9 cellular contexts compared by ENCODE assay signal in the genomic region with DNA sequence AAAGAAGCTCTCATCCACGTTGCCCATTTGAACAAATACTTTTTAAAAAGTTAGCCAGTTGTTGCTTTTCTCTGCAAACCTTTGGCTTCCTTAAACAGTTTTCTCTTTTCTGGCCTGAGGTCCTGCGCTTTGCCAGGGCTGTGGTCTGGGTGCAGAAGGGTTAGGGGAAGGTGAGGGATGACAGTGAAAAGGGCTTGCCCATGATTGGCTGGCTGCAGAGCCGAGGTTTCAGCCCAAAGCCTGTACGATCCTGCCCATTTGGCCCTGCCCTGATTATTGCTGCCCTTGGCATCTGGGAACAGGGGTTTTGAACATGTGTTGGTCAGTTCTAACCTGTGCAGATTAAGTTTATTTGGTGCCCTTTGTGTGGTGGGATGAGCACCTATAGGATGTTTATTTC. TPM values are rescaled to one million over a fixed set of nuclear protein-coding genes. Genes with fewer than 3 reads are reported as not detected.
DNase-seq lines count a peak whose midpoint lies in the region; ATAC-seq and TF ChIP-seq lines count a peak whose summit lies in the region.
"Had no signal": no experiment of that assay in that cellular context is flagged by ENCODE, and none has a peak within 500 bp of the region (broad histone marks: within the 10 kb centered on the region; RNA-seq: fewer than 3 reads in every experiment).

No MANE protein-coding gene starts in this region.

- DNase-seq in MCF 10A (ENCODE audit: unreplicated experiment) (no peak), breast epithelium (ENCODE audit: low spot score in 2 of 2) (no peak), SK-N-MC (ENCODE audit: low read depth, low spot score) (no peak), esophagus squamous epithelium (lab: John Stamatoyannopoulos, UW) (no peak), thoracic aorta (ENCODE audit: low spot score) (no peak), 8988T (no peak)
- no peak for DNase-seq in stimulated activated CD4-positive, alpha-beta T cell treated with anti-CD3 and anti-CD28 coated beads, Interleukin-4, amount 100 ng/mL, for 4 hours
- DNase-seq: NCI-H2227 treated with DMSO at 0.1 percent for 48 hours had no signal

- H3K27me3 Mint-ChIP-seq in MCF 10A (ENCODE audit: insufficient read depth, unreplicated experiment), result no peaks in the 10 kb centered on the region

- H3K4me3 ChIP-seq in breast epithelium (peak overlapping the region in 1 of 3 donors; percentile 77), SK-N-MC (peak overlapping the region; percentile 99), esophagus squamous epithelium (peak overlapping the region; percentile 67 to 97 (median 83)), thoracic aorta (peak overlapping the region; percentile 98)

- WGBS in esophagus squamous epithelium, 2 donors, result 15 to 33% methylated on average over 3 to 4 of the region's 4 CpGs

- peak overlapping the region; percentile 95 for H3K9ac ChIP-seq in SK-N-MC (ENCODE audit: insufficient read length)

- ATAC-seq in thoracic aorta (ENCODE audit: insufficient number of reproducible peaks, low FRiP score, low read depth) (no peak), GM19463 (IDR thresholded peaks at IDR 0.05; ENCODE audit: unreplicated experiment) (no peak)

- peak overlapping the region; percentile 93 for H3K4me3 Mint-ChIP-seq in MCF 10A (ENCODE audit: unreplicated experiment)

- BruUV-seq in MCF 10A (replicated peaks; lab: Mats Ljungman, UMichigan), result no TSS peak

- intact Hi-C loops in MCF 10A (cut with micrococcal nuclease) (no loop called here), breast epithelium (cut with DNase I; ENCODE audit: low total_unique reads) (no loop called here), esophagus squamous epithelium (cut with DNase I) (no loop called here)

- H3K4me1 ChIP-seq in breast epithelium, result no peaks in the 10 kb centered on the region
- H3K4me1 ChIP-seq in esophagus squamous epithelium, result peaks cover 17 to 31% (median 19%) of the 10 kb centered on the region in 3 donors
- H3K4me1 ChIP-seq in thoracic aorta (ENCODE audit: control insufficient read depth in 1 of 2, low read depth in 2 of 2), result peaks cover 7 to 15% of the 10 kb centered on the region in 2 donors

- H3K27me3 ChIP-seq in breast epithelium (no peaks in the 10 kb centered on the region), esophagus squamous epithelium (no peaks in the 10 kb centered on the region), thoracic aorta (replicated peaks; ENCODE audit: insufficient read depth) (no peaks in the 10 kb centered on the region)

- H3K4me1 Mint-ChIP-seq in MCF 10A (ENCODE audit: insufficient read depth, unreplicated experiment), result peaks cover 13% of the 10 kb centered on the region

- no peaks in the 10 kb centered on the region for H3K9me3 Mint-ChIP-seq in MCF 10A (ENCODE audit: unreplicated experiment)

- CTCF ChIA-PET in MCF 10A (lab: Yijun Ruan, JAX), result interaction anchor here (1.1 kb wide), 1 partner anchor 16 kb away, joined by 3 read pairs; no protein-coding TSS in a partner anchor

- H3K36me3 Mint-ChIP-seq in MCF 10A (ENCODE audit: insufficient read depth, unreplicated experiment), result peaks cover 13% of the 10 kb centered on the region

- H3K9me3 ChIP-seq in breast epithelium (no peaks in the 10 kb centered on the region), SK-N-MC (ENCODE audit: low read depth, low read length) (no peaks in the 10 kb centered on the region), esophagus squamous epithelium (no peaks in the 10 kb centered on the region), thoracic aorta (no peaks in the 10 kb centered on the region)

- TF ChIP-seq CTCF in MCF 10A (IDR thresholded peaks at IDR 0.05; ENCODE audit: unreplicated experiment) (no peak), breast epithelium (IDR thresholded peaks at IDR 0.05) (no peak), esophagus squamous epithelium (IDR thresholded peaks at IDR 0.05) (no peak), thoracic aorta (IDR thresholded peaks at IDR 0.05) (no peak)

- H3K27ac Mint-ChIP-seq in MCF 10A (ENCODE audit: low read depth, unreplicated experiment), result no peak overlapping the region

- H3K27ac ChIP-seq in breast epithelium, result no peak overlapping the region
- H3K27ac ChIP-seq in SK-N-MC, result no peak overlapping the region
- H3K27ac ChIP-seq in esophagus squamous epithelium, result peak overlapping the region; percentile 86 to 94 (median 89)
- H3K27ac ChIP-seq in thoracic aorta, result no peak overlapping the region

- POLR2A ChIA-PET in MCF 10A (lab: Yijun Ruan, JAX), result interaction anchor here (0.6 to 2.9 kb wide), 7 partner anchors 7 to 556 kb away, joined by 3 to 13 read pairs (median 4); no protein-coding TSS in a partner anchor

- H3K36me3 ChIP-seq in breast epithelium (no peaks in the 10 kb centered on the region), SK-N-MC (ENCODE audit: insufficient read depth, low read length) (peaks cover 33% of the 10 kb centered on the region), esophagus squamous epithelium (peaks cover 18 to 27% (median 19%) of the 10 kb centered on the region in 3 donors), thoracic aorta (no peaks in the 10 kb centered on the region)

- TF ChIP-seq POLR2A in breast epithelium (IDR thresholded peaks at IDR 0.05), result no peak
- peak in 1 of 4 donors; percentile 10 for TF ChIP-seq POLR2A in esophagus squamous epithelium (IDR thresholded peaks at IDR 0.05)

RNA-seq across cellular contexts. Expression of a gene that starts 1.5 kb away (rescaled TPM):
- total RNA-seq in MCF 10A (2022), result 40.4 and 56.2 TPM in 2 replicates
- total RNA-seq in breast epithelium, result 10 to 100 TPM in 2 of 3 donors, 1 to 10 TPM in 1; 8.5 to 19.0 (median 14.8) TPM
- 10 to 100 TPM; 33.8 to 84.0 (median 53.1) TPM for total RNA-seq in esophagus squamous epithelium
- total RNA-seq in thoracic aorta, result 10 to 100 TPM in 1 of 2 donors, 1 to 10 TPM in 1; 8.8 to 13.0 TPM

Comparison
In these comparisons a context has a peak if more than half of its experiments do, and no peak if none do; other contexts are left out.
1. H3K27ac ChIP-seq: peak in esophagus squamous epithelium (4 of 4); none in breast epithelium (0 of 2), SK-N-MC (single experiment) and thoracic aorta (0 of 2).